ENCODE assay signal across 25 cellular contexts in the genomic region with DNA sequence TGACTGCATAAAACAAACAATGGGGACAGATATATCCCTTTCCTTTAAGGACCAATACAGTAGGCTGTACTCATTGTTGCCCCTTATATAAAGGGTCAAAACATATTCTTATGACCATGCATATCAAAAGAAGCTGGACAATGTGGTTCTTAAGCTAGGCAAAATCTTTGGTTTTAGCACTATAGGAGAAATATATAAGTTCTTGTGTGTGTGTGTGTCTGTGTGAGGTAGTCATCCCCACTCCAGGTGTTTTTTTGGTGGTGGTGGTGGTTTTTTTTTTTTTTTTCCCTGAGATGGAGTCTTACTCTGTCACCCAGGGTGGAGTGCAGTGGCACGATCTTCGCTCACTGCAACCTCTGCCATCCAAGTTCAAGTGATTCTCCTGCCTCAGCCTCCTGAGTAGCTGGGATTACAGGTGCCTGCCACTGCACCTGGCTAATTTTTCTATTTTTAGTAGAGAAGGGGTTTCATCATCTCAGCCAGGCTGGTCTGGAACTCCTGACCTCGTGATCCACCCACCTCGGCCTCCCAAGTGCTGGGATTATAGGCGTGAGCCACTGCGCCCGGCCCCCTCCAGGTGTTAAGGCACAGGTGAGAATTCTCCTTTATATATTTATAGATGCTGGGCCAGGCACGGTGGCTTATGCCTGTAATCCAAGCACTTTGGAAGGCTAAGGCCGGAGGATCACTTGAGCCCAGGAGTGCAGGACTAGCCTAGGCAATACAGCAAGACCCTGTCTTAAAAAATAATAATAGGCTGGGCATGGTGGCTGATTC. TPM values are rescaled to one million over a fixed set of nuclear protein-coding genes. Genes with fewer than 3 reads are reported as not detected.
DNase-seq lines count a peak whose midpoint lies in the region; ATAC-seq and TF ChIP-seq lines count a peak whose summit lies in the region.
"Had no signal": no experiment of that assay in that cellular context is flagged by ENCODE, and none has a peak within 500 bp of the region (broad histone marks: within the 10 kb centered on the region; RNA-seq: fewer than 3 reads in every experiment).

No MANE protein-coding gene starts in this region.

- H3K36me3 ChIP-seq in cardiac muscle cell: peaks cover 26% of the 10 kb centered on the region
- peaks cover 42% of the 10 kb centered on the region for H3K36me3 ChIP-seq in SK-N-MC (ENCODE audit: insufficient read depth, low read length)
- H3K36me3 ChIP-seq: BE2C had no signal

- H3K27ac Mint-ChIP-seq in chondrocyte (ENCODE audit: unreplicated experiment) (no peak overlapping the region), type B pancreatic cell (peak overlapping the region; percentile 21)
- H3K27ac Mint-ChIP-seq: CD14-positive monocyte, HFFc6 had no signal

- ATAC-seq in left cardiac atrium (no peak), sciatic nerve (no peak)
- ATAC-seq: A549, GM12878 had no signal

- no peaks in the 10 kb centered on the region for H3K27me3 ChIP-seq in cardiac muscle cell
- H3K27me3 ChIP-seq: BE2C; BLaER1 treated with 17β-estradiol and CSF1 and Interleukin-3, amounts not matched to agents 10 nM and 100 nM had no signal

- no peaks in the 10 kb centered on the region for H3K27me3 Mint-ChIP-seq in chondrocyte (ENCODE audit: low read depth)
- H3K27me3 Mint-ChIP-seq in type B pancreatic cell: no peaks in the 10 kb centered on the region
- H3K27me3 Mint-ChIP-seq: CD4-positive, alpha-beta T cell had no signal

- no peak overlapping the region for H3K9ac ChIP-seq in SK-N-MC (ENCODE audit: insufficient read length)
- H3K9ac ChIP-seq: BLaER1 treated with 17β-estradiol and CSF1 and Interleukin-3, amounts not matched to agents 10 nM and 100 nM; GM23248 had no signal

- DNase-seq in cardiac muscle cell (ENCODE audit: low read depth in 1 of 2, low spot score in 1 of 2) (no peak), left cardiac atrium (no peak), SK-N-MC (ENCODE audit: low read depth, low spot score) (no peak), chondrocyte (ENCODE audit: low spot score) (peak; percentile 47), type B pancreatic cell (ENCODE audit: extremely low spot score, unreplicated experiment) (no peak), NCI-H1105 treated with DMSO at 0.1 percent for 48 hours (lab: John Stamatoyannopoulos, UW) (no peak), sciatic nerve (ENCODE audit: low spot score) (no peak), NCI-H146 (lab: John Stamatoyannopoulos, UW) (no peak)
- DNase-seq: 8988T; ACHN; AML-193; BE2C; Calu3; CD4-positive, alpha-beta T cell; COR-L47; DMS79; EL; GDM1; GM23248; HFFc6 had no signal

- H3K9me3 ChIP-seq in cardiac muscle cell (ENCODE audit: low read depth): no peaks in the 10 kb centered on the region
- H3K9me3 ChIP-seq in SK-N-MC (ENCODE audit: low read depth, low read length): no peaks in the 10 kb centered on the region
- H3K9me3 ChIP-seq: A549, BE2C had no signal

- peaks cover 7% of the 10 kb centered on the region for H3K9me3 Mint-ChIP-seq in chondrocyte (ENCODE audit: low read depth)
- H3K9me3 Mint-ChIP-seq in type B pancreatic cell: peaks cover 8% of the 10 kb centered on the region
- H3K9me3 Mint-ChIP-seq: CD4-positive, alpha-beta T cell had no signal

- H3K27ac ChIP-seq in cardiac muscle cell (peak overlapping the region; percentile 50), SK-N-MC (peak overlapping the region; percentile 67; the same call in 1 of the 2 replicates)
- H3K27ac ChIP-seq: A549; BLaER1 treated with 17β-estradiol and CSF1 and Interleukin-3, amounts not matched to agents 10 nM and 100 nM; GM23248 had no signal

- intact Hi-C loops in left cardiac atrium (cut with DNase I): no loop called here
- intact Hi-C loops in sciatic nerve (cut with DNase I): no loop called here

- H3K4me3 ChIP-seq in cardiac muscle cell (no peak overlapping the region), SK-N-MC (no peak overlapping the region)
- H3K4me3 ChIP-seq: A549; BLaER1 treated with 17β-estradiol and CSF1 and Interleukin-3, amounts not matched to agents 10 nM and 100 nM; GM12878; GM23248; HAP-1 had no signal

- H3K4me1 ChIP-seq in cardiac muscle cell (ENCODE audit: low read depth): no peaks in the 10 kb centered on the region
- H3K4me1 ChIP-seq: A549; BE2C; BLaER1 treated with 17β-estradiol and CSF1 and Interleukin-3, amounts not matched to agents 10 nM and 100 nM; HAP-1 had no signal

- H3K4me3 Mint-ChIP-seq in chondrocyte (ENCODE audit: unreplicated experiment): no peak overlapping the region
- no peak overlapping the region for H3K4me3 Mint-ChIP-seq in type B pancreatic cell
- H3K4me3 Mint-ChIP-seq: CD14-positive monocyte; CD4-positive, alpha-beta T cell; HFFc6 had no signal

- peaks cover 5% of the 10 kb centered on the region for H3K36me3 Mint-ChIP-seq in chondrocyte (ENCODE audit: low read depth)
- H3K36me3 Mint-ChIP-seq in type B pancreatic cell: peaks cover 24% of the 10 kb centered on the region

- TF ChIP-seq CTCF in cardiac muscle cell (IDR thresholded peaks at IDR 0.05; ENCODE audit: low read depth, low read length): no peak
- TF ChIP-seq CTCF in chondrocyte (IDR thresholded peaks at IDR 0.05): no peak
- TF ChIP-seq CTCF in type B pancreatic cell (conservative IDR thresholded peaks at IDR 0.05): no peak

- no peaks in the 10 kb centered on the region for H3K4me1 Mint-ChIP-seq in chondrocyte (ENCODE audit: low read depth)
- no peaks in the 10 kb centered on the region for H3K4me1 Mint-ChIP-seq in type B pancreatic cell (ENCODE audit: unreplicated experiment)
- H3K4me1 Mint-ChIP-seq: CD14-positive monocyte had no signal

RNA-seq across cellular contexts. Expression of a gene that starts 12.0 kb away (rescaled TPM):
- total RNA-seq in cardiac muscle cell: 18.4 and 73.7 TPM in 2 replicates
- polyA plus RNA-seq in cardiac muscle cell: 28.2 and 28.7 TPM in 2 replicates
- total RNA-seq in left cardiac atrium: 10 to 100 TPM; 22.2 to 24.0 TPM
- 16.6 to 23.1 TPM (median 18.9 TPM) in 3 replicates for total RNA-seq in chondrocyte
- total RNA-seq in type B pancreatic cell (ENCODE audit: low replicate concordance): 30.3 and 38.8 TPM in 2 replicates
- 42.8 TPM for total RNA-seq in sciatic nerve
